In the genomic region with DNA sequence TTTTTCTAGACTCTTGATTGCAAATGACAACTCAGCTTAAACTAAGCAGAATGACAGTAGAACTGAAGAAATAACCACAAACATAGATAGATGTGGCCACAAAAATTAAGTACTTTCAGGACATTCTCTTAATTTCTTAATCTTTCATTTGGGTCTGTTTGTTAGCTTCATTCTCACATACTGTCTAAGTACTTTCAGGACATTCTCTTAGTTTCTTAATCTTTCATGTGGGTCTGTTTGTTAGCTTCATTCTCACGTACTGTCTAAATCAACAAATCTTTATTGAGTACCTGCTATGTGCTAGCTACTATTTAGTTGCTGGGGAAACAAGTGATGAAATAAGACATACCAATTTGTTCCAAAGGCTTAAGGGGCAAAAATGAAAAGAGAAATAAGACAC, we compare ENCODE assay signal across 1 cellular context.
A peak's percentile ranks its signal among the peaks of the same experiment; 100 is the strongest.
TF ChIP-seq lines count a peak whose summit lies in the region.

No MANE protein-coding gene starts in this region.

TF ChIP-seq in GM12878, 131 proteins besides CTCF, POLR2A, EP300 and RAD21 (continued from another document):
- TF ChIP-seq, protein P1, sequence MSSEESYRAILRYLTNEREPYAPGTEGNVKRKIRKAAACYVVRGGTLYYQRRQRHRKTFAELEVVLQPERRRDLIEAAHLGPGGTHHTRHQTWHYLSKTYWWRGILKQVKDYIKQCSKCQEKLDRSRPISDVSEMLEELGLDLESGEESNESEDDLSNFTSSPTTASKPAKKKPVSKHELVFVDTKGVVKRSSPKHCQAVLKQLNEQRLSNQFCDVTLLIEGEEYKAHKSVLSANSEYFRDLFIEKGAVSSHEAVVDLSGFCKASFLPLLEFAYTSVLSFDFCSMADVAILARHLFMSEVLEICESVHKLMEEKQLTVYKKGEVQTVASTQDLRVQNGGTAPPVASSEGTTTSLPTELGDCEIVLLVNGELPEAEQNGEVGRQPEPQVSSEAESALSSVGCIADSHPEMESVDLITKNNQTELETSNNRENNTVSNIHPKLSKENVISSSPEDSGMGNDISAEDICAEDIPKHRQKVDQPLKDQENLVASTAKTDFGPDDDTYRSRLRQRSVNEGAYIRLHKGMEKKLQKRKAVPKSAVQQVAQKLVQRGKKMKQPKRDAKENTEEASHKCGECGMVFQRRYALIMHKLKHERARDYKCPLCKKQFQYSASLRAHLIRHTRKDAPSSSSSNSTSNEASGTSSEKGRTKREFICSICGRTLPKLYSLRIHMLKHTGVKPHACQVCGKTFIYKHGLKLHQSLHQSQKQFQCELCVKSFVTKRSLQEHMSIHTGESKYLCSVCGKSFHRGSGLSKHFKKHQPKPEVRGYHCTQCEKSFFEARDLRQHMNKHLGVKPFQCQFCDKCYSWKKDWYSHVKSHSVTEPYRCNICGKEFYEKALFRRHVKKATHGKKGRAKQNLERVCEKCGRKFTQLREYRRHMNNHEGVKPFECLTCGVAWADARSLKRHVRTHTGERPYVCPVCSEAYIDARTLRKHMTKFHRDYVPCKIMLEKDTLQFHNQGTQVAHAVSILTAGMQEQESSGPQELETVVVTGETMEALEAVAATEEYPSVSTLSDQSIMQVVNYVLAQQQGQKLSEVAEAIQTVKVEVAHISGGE (CRISPR knock-in tag; IDR thresholded peaks at IDR 0.05), result no peak
- TF ChIP-seq CREM (IDR thresholded peaks at IDR 0.05; ENCODE audit: low read depth) (0 out of 2 replicates have a peak, but pooled peaks have one; percentile 21), HDAC2 (IDR thresholded peaks at IDR 0.05) (no peak)
